8 cellular contexts compared by ENCODE assay signal in genomic region chr4:140884431-140885058, GRCh38.
DNase-seq lines count a peak whose midpoint lies in the region; ATAC-seq and TF ChIP-seq lines count a peak whose summit lies in the region.

No MANE protein-coding gene starts in this region.

- no peak overlapping the region for H3K18ac ChIP-seq in IMR-90 (ENCODE audit: low read depth, low read length)

- no peak overlapping the region for H2BK5ac ChIP-seq in IMR-90 (ENCODE audit: low read depth, low read length, poor library complexity, severe bottlenecking)

- H2AK5ac ChIP-seq in IMR-90 (ENCODE audit: low read depth, low read length): no peak overlapping the region

- no peaks in the 10 kb centered on the region for H3F3A ChIP-seq in PC-3 (ENCODE audit: low read length, unreplicated experiment)

- no peak overlapping the region for H3K23ac ChIP-seq in IMR-90 (ENCODE audit: low read depth, low read length)

- no peak overlapping the region for H4K91ac ChIP-seq in IMR-90 (ENCODE audit: insufficient read depth, low read depth, low read length)

- in situ Hi-C loops in IMR-90 (cut with MboI; ENCODE audit: low sequenced_read_pairs): no loop called here

- H3K79me2 ChIP-seq in PC-3 (ENCODE audit: low read length): no peaks in the 10 kb centered on the region

- peak; percentile 41 for DNase-seq in activated CD4-positive, alpha-beta T cell treated with anti-CD3 and anti-CD28 coated beads for 48 hours
- DNase-seq in activated CD4-positive, alpha-beta T cell treated with anti-CD3 and anti-CD28 coated beads for 1 hour: no peak
- DNase-seq in IMR-90 (peak; percentile 80), PC-3 (peak; percentile 79), colonic mucosa (peak; percentile 41), lower lobe of right lung (no peak), DMS79 treated with DMSO at 0.1 percent for 48 hours (lab: John Stamatoyannopoulos, UW) (no peak)

- TF ChIP-seq POLR2A in IMR-90 (IDR thresholded peaks at IDR 0.05; ENCODE audit: low read depth, low read length): no peak

- H3K9me1 ChIP-seq in IMR-90 (ENCODE audit: insufficient read depth, low read length): no peaks in the 10 kb centered on the region

- TF ChIP-seq CTCF in IMR-90 (conservative IDR thresholded peaks at IDR 0.05; ENCODE audit: low read depth, low read length) (peak; percentile 68), PC-3 (conservative IDR thresholded peaks at IDR 0.05; ENCODE audit: low read depth, low read length) (peak; percentile 85), colonic mucosa (IDR thresholded peaks at IDR 0.05) (peak; percentile 45), lower lobe of right lung (IDR thresholded peaks at IDR 0.05) (peak; percentile 58)

- H4K5ac ChIP-seq in IMR-90 (ENCODE audit: low read depth, low read length): no peak overlapping the region

- H3K4me2 ChIP-seq in IMR-90 (ENCODE audit: low read depth, low read length) (no peak overlapping the region), PC-3 (ENCODE audit: low read length) (no peak overlapping the region)

- no peak overlapping the region for H4K8ac ChIP-seq in IMR-90 (ENCODE audit: low read depth in 2 of 2, low read length in 2 of 2)

- ATAC-seq in GM21717 (IDR thresholded peaks at IDR 0.05; ENCODE audit: unreplicated experiment) (peak; percentile 96), IMR-90 (ENCODE audit: low read depth) (peak; percentile 95), PC-3 (peak; percentile 87), lower lobe of right lung (peak; percentile 62 to 70)

- H3K56ac ChIP-seq in IMR-90 (ENCODE audit: extremely low read depth, insufficient read depth, low read length): no peak overlapping the region

- dilution Hi-C loops in IMR-90 (cut with HindIII; ENCODE audit: low sequenced_read_pairs, unreplicated experiment): loop anchor here (25.0 kb wide), 1 partner anchor 253 kb away; the partner anchor contains the start of gene RNF150

- no peak overlapping the region for H2AFZ ChIP-seq in IMR-90 (replicated peaks; ENCODE audit: low read length, poor library complexity)
- H2AFZ ChIP-seq in PC-3 (ENCODE audit: low read length): 0 out of 2 replicates have a peak overlapping the region, but pooled peaks have one; percentile 29

- no peak overlapping the region for H3K27ac ChIP-seq in IMR-90 (ENCODE audit: insufficient read depth, low read length)
- H3K27ac ChIP-seq in PC-3 (ENCODE audit: low read length): no peak overlapping the region
- H3K27ac ChIP-seq in colonic mucosa: no peak overlapping the region
- H3K27ac ChIP-seq in lower lobe of right lung: no peak overlapping the region

- no peak overlapping the region for H2BK15ac ChIP-seq in IMR-90 (ENCODE audit: low read depth, low read length)

- H3K4me3 ChIP-seq in IMR-90 (ENCODE audit: insufficient read depth, low read depth, low read length) (no peak overlapping the region), PC-3 (ENCODE audit: low read length) (no peak overlapping the region), colonic mucosa (no peak overlapping the region), lower lobe of right lung (no peak overlapping the region)

- H3K14ac ChIP-seq in IMR-90 (replicated peaks; ENCODE audit: low read depth, low read length): no peak overlapping the region

- no peak overlapping the region for H2BK120ac ChIP-seq in IMR-90 (ENCODE audit: low read depth, low read length)

- H3K4ac ChIP-seq in IMR-90 (ENCODE audit: low read depth, low read length): no peak overlapping the region

- H3K27me3 ChIP-seq in IMR-90 (ENCODE audit: control insufficient read depth, insufficient read depth, low read length) (no peaks in the 10 kb centered on the region), PC-3 (ENCODE audit: low read length) (peaks cover 23% of the 10 kb centered on the region), colonic mucosa (no peaks in the 10 kb centered on the region), lower lobe of right lung (ENCODE audit: low read depth) (no peaks in the 10 kb centered on the region)

- intact Hi-C loops in IMR-90 (cut with micrococcal nuclease) (loop anchor here (1.0 kb wide), 2 partner anchors 23 to 249 kb away; partner anchors contain the start of gene RNF150), PC-3 (cut with micrococcal nuclease) (loop anchor here (1.0 kb wide), 1 partner anchor 23 kb away; no protein-coding TSS in a partner anchor), colonic mucosa (cut with DNase I) (no loop called here), lower lobe of right lung (cut with DNase I) (no loop called here)

- POLR2A ChIA-PET in IMR-90 (lab: Charles Lee; ENCODE audit: unreplicated experiment) (no interaction called here), PC-3 (lab: Charles Lee; ENCODE audit: unreplicated experiment) (no interaction called here)

- no CpG with 5 or more reads among the region's 4 CpGs for WGBS in IMR-90 (ENCODE audit: extremely low coverage in 2 of 2, insufficient read length in 1 of 2), 2 experiments

- H3K36me3 ChIP-seq in IMR-90 (ENCODE audit: control insufficient read depth, insufficient read depth, low read length) (no peaks in the 10 kb centered on the region), PC-3 (ENCODE audit: low read depth, low read length) (no peaks in the 10 kb centered on the region), colonic mucosa (no peaks in the 10 kb centered on the region), lower lobe of right lung (no peaks in the 10 kb centered on the region)

- TF ChIP-seq RAD21 in IMR-90 (IDR thresholded peaks at IDR 0.05; ENCODE audit: low read length): peak; percentile 72

- H3K9me3 ChIP-seq in IMR-90 (ENCODE audit: control insufficient read depth, insufficient read depth, low read length) (peaks cover under 1% of the 10 kb centered on the region; the same call in 1 of the 2 replicates), PC-3 (ENCODE audit: low read length) (no peaks in the 10 kb centered on the region), colonic mucosa (no peaks in the 10 kb centered on the region), lower lobe of right lung (peaks cover 8% of the 10 kb centered on the region)

- H3K79me1 ChIP-seq in IMR-90 (ENCODE audit: low read depth in 1 of 2, low read length in 2 of 2): no peaks in the 10 kb centered on the region

- BruUV-seq in IMR-90 (replicated peaks; lab: Mats Ljungman, UMichigan) (no TSS peak), PC-3 (replicated peaks; lab: Mats Ljungman, UMichigan) (no TSS peak)

- H4K20me1 ChIP-seq in IMR-90 (ENCODE audit: insufficient read depth, low read length): no peaks in the 10 kb centered on the region
- H4K20me1 ChIP-seq in PC-3 (ENCODE audit: low read length): no peaks in the 10 kb centered on the region

- CTCF ChIA-PET in IMR-90 (lab: Yijun Ruan, JAX) (interaction anchor here (0.6 to 1.4 kb wide), 10 partner anchors 9 to 1604 kb away, joined by 3 to 10 read pairs (median 4); partner anchors contain the start of genes MGARP and RNF150), PC-3 (lab: Charles Lee) (interaction anchor here (0.6 to 1.0 kb wide), 3 partner anchors 249 to 338 kb away, joined by 3 to 7 read pairs (median 3); partner anchors contain the start of gene RNF150)

- H3K9ac ChIP-seq in IMR-90 (ENCODE audit: low read depth, low read length): no peak overlapping the region
- no peak overlapping the region for H3K9ac ChIP-seq in PC-3 (ENCODE audit: low read length)
- no peak overlapping the region for H3K9ac ChIP-seq in colonic mucosa (ENCODE audit: low read depth in 2 of 2, low read length in 2 of 2)

- H2BK20ac ChIP-seq in IMR-90 (ENCODE audit: low read depth, low read length): no peak overlapping the region

- no peaks in the 10 kb centered on the region for H3K9me2 ChIP-seq in PC-3 (replicated peaks; ENCODE audit: low read length)

- no peaks in the 10 kb centered on the region for H3K4me1 ChIP-seq in IMR-90 (ENCODE audit: control insufficient read depth, insufficient read depth, low read length)
- H3K4me1 ChIP-seq in PC-3 (ENCODE audit: insufficient read depth, low read length): no peaks in the 10 kb centered on the region
- H3K4me1 ChIP-seq in colonic mucosa: no peaks in the 10 kb centered on the region
- H3K4me1 ChIP-seq in lower lobe of right lung: no peaks in the 10 kb centered on the region

- no peak overlapping the region for H2AK9ac ChIP-seq in IMR-90 (replicated peaks; ENCODE audit: low read depth, low read length, poor library complexity)

TF ChIP-seq in IMR-90, 13 proteins besides CTCF, POLR2A, EP300 and RAD21:
- TF ChIP-seq SMC3 (IDR thresholded peaks at IDR 0.05; ENCODE audit: low read depth, low read length): peak; percentile 50
- TF ChIP-seq CEBPB (IDR thresholded peaks at IDR 0.05; ENCODE audit: low read depth, low read length): no peak
- TF ChIP-seq ELK1 (IDR thresholded peaks at IDR 0.05; ENCODE audit: borderline replicate concordance, low read depth, low read length): no peak
- TF ChIP-seq USF2 (IDR thresholded peaks at IDR 0.05; ENCODE audit: low read depth, low read length): peak; percentile 60; the same call in 1 of the 2 replicates
- TF ChIP-seq RCOR1 (IDR thresholded peaks at IDR 0.05; ENCODE audit: insufficient replicate concordance, low read length): no peak
- 0 out of 2 replicates have a peak, but pooled peaks have one; percentile 11 for TF ChIP-seq MAZ (IDR thresholded peaks at IDR 0.05; ENCODE audit: borderline replicate concordance, low read depth, low read length)
- no peak for TF ChIP-seq NFE2L2 (IDR thresholded peaks at IDR 0.05; ENCODE audit: low read depth, low read length)
- no peak for TF ChIP-seq RFX5 (IDR thresholded peaks at IDR 0.05; ENCODE audit: low read depth, low read length)
- no peak for TF ChIP-seq MAFK (IDR thresholded peaks at IDR 0.05; ENCODE audit: low read depth, low read length)
- TF ChIP-seq FOS (IDR thresholded peaks at IDR 0.05; ENCODE audit: low read depth, low read length): no peak
- no peak for TF ChIP-seq MXI1 (IDR thresholded peaks at IDR 0.05; ENCODE audit: borderline replicate concordance, low read depth, low read length)
- TF ChIP-seq CHD1 (IDR thresholded peaks at IDR 0.05; ENCODE audit: low read depth, low read length): no peak
- peak; percentile 86 for TF ChIP-seq BHLHE40 (IDR thresholded peaks at IDR 0.05; ENCODE audit: low read depth, low read length)

Comparison
In these comparisons a context has a peak if more than half of its experiments do, and no peak if none do; other contexts are left out.
1. DNase-seq: peak in activated CD4-positive, alpha-beta T cell treated with anti-CD3 and anti-CD28 coated beads for 48 hours (single experiment), IMR-90 (single experiment), PC-3 (single experiment) and colonic mucosa (single experiment); none in activated CD4-positive, alpha-beta T cell treated with anti-CD3 and anti-CD28 coated beads for 1 hour (single experiment), lower lobe of right lung (single experiment) and DMS79 treated with DMSO at 0.1 percent for 48 hours (single experiment).
2. intact Hi-C loops: an anchor here in IMR-90 (1.0 kb wide) and PC-3 (1.0 kb wide); none called in colonic mucosa and lower lobe of right lung.
3. Peak in every context shown above with its lines, with median percentiles within 50 percentile points of each other: ATAC-seq and CTCF ChIP-seq.